ENCODE assay signal across 20 cellular contexts in the genomic region with DNA sequence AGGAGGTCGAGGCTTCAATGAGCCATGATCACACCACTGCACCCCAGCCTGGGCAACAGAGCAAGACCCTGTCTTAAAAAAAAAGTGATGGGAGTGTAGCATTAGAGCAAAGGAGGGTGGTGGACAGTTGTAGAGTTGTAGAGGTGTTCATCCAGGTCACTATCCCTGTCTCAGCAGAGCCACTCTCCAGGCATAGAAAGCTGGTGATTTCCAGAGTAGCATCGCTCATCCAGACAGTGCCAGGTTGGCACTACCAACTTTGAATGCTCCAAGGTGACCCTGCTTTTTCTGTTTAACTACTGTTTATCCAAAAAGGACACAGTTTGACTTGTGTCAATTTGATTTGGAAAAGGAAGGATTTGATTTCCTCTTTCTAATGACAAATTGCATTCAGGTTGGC.
"Had no signal": no experiment of that assay in that cellular context is flagged by ENCODE, and none has a peak within 500 bp of the region (broad histone marks: within the 10 kb centered on the region; RNA-seq: fewer than 3 reads in every experiment).

No MANE protein-coding gene starts in this region.

- H3K9me3 Mint-ChIP-seq: stimulated activated naive CD8-positive, alpha-beta T cell treated with anti-CD3 and anti-CD28 coated beads, Interleukin-15, amount 100 ng/mL, for 72 hours; type B pancreatic cell had no signal

- H3K36me3 Mint-ChIP-seq: type B pancreatic cell had no signal

- H3K4me1 ChIP-seq: left lung, lower lobe of right lung, psoas muscle, right lobe of liver, suprapubic skin, thyroid gland had no signal

- H3K4me1 Mint-ChIP-seq: naive thymus-derived CD8-positive, alpha-beta T cell; stimulated activated naive CD8-positive, alpha-beta T cell treated with anti-CD3 and anti-CD28 coated beads, Interleukin-15, amount 100 ng/mL, for 72 hours had no signal

- H3K27me3 Mint-ChIP-seq: stimulated activated naive CD8-positive, alpha-beta T cell treated with anti-CD3 and anti-CD28 coated beads, Interleukin-15, amount 100 ng/mL, for 72 hours; type B pancreatic cell had no signal

- H3K9me3 ChIP-seq: lower lobe of right lung, ovary, psoas muscle, right lobe of liver, suprapubic skin, thyroid gland had no signal

- H3K4me3 ChIP-seq: dorsolateral prefrontal cortex, hepatocyte, left lung, lower lobe of right lung, ovary, psoas muscle, right lobe of liver, suprapubic skin, thyroid gland had no signal

- DNase-seq: dorsolateral prefrontal cortex; effector CD4-positive, alpha-beta T cell; kidney; left lung; lower lobe of right lung; naive thymus-derived CD8-positive, alpha-beta T cell; occipital lobe; ovary; posterior cingulate gyrus; psoas muscle; right lobe of liver; small intestine; stimulated activated CD4-positive, alpha-beta T cell treated with anti-CD3 and anti-CD28 coated beads, Interleukin-15, amount 100 ng/mL, for 24 hours; stimulated activated CD4-positive, alpha-beta T cell treated with anti-CD3 and anti-CD28 coated beads, Interleukin-2, amount 100 ng/mL, for 48 hours; stimulated activated naive CD4-positive, alpha-beta T cell; stimulated activated naive CD8-positive, alpha-beta T cell treated with anti-CD3 and anti-CD28 coated beads, Interleukin-15, amount 100 ng/mL, for 72 hours; thyroid gland had no signal

- H3K27me3 ChIP-seq: dorsolateral prefrontal cortex, hepatocyte, left lung, ovary, right lobe of liver, suprapubic skin, thyroid gland had no signal

- H3K36me3 ChIP-seq: left lung, lower lobe of right lung, ovary, right lobe of liver, suprapubic skin, thyroid gland had no signal

- H3K27ac ChIP-seq: dorsolateral prefrontal cortex, hepatocyte, left lung, lower lobe of right lung, ovary, psoas muscle, right lobe of liver, suprapubic skin, thyroid gland had no signal

- H3K4me3 Mint-ChIP-seq: naive thymus-derived CD8-positive, alpha-beta T cell; stimulated activated naive CD8-positive, alpha-beta T cell treated with anti-CD3 and anti-CD28 coated beads, Interleukin-15, amount 100 ng/mL, for 72 hours; type B pancreatic cell had no signal

- H3K27ac Mint-ChIP-seq: naive thymus-derived CD8-positive, alpha-beta T cell; stimulated activated naive CD8-positive, alpha-beta T cell treated with anti-CD3 and anti-CD28 coated beads, Interleukin-15, amount 100 ng/mL, for 72 hours; type B pancreatic cell had no signal
